17 cellular contexts compared by ENCODE assay signal in the genomic region with DNA sequence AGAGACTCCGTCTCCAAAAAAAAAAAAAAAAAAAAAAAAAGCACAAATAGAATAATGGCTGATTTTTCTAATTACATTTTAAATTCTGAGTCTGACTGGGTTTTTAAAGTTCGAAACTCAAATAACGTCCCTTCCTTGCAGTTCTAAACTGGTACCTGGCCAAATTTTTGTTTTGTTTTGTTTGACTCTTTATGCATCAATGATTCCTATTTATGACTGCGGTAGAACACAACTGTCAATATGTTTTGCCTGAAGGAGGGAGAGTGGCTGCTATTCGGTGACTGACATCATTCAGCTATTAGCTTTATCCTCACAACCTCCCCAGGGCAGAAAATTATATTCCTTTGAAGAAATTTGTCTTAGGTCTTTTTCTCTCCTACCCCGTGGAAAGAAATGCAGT.
A peak's percentile ranks its signal among the peaks of the same experiment; 100 is the strongest.
DNase-seq lines count a peak whose midpoint lies in the region; ATAC-seq lines count a peak whose summit lies in the region.
"Had no signal": no experiment of that assay in that cellular context is flagged by ENCODE, and none has a peak within 500 bp of the region (broad histone marks: within the 10 kb centered on the region; RNA-seq: fewer than 3 reads in every experiment).

No MANE protein-coding gene starts in this region.

- DNase-seq in NCI-H2171 treated with DMSO at 0.1 percent for 48 hours (lab: John Stamatoyannopoulos, UW) (peak; percentile 55), NCI-H2171 (lab: John Stamatoyannopoulos, UW) (no peak), NCI-H1436 (lab: John Stamatoyannopoulos, UW) (peak; percentile 53), NCI-H446 treated with DMSO at 0.1 percent for 48 hours (lab: John Stamatoyannopoulos, UW) (peak; percentile 17), retina (peak; percentile 23), left lobe of liver (ENCODE audit: low spot score) (no peak), medulla oblongata (ENCODE audit: extremely low spot score) (no peak)
- no peak for DNase-seq in stimulated activated CD4-positive, alpha-beta T cell treated with anti-CD3 and anti-CD28 coated beads, Interleukin-4, amount 100 ng/mL, for 1 hour
- DNase-seq: activated B cell treated with CpG ODN at 0.5 μM for 24 hours; activated CD4-positive, alpha-beta memory T cell treated with anti-CD3 and anti-CD28 coated beads for 36 hours; activated naive CD4-positive, alpha-beta T cell treated with Interleukin-2 at 50 U/mL for 16 hours; activated T-cell treated with anti-CD3 and anti-CD28 coated beads, Interleukin-2, amount 50 U/mL, for 1 hour; dermis blood vessel endothelial cell; gastrocnemius medialis; Peyer's patch; stimulated activated CD4-positive, alpha-beta T cell treated with anti-CD3 and anti-CD28 coated beads, Interleukin-2, amount 100 ng/mL, for 48 hours; upper lobe of left lung had no signal

- no peak for ATAC-seq in left lobe of liver
- ATAC-seq: gastrocnemius medialis had no signal

Comparison
In these comparisons a context has a peak if more than half of its experiments do, and no peak if none do; other contexts are left out.
1. DNase-seq: peak in NCI-H2171 treated with DMSO at 0.1 percent for 48 hours (single experiment), NCI-H1436 (single experiment), NCI-H446 treated with DMSO at 0.1 percent for 48 hours (single experiment) and retina (single experiment); none in NCI-H2171 (single experiment), left lobe of liver (single experiment), stimulated activated CD4-positive, alpha-beta T cell treated with anti-CD3 and anti-CD28 coated beads, Interleukin-4, amount 100 ng/mL, for 1 hour (single experiment) and medulla oblongata (single experiment).